In the genomic region with DNA sequence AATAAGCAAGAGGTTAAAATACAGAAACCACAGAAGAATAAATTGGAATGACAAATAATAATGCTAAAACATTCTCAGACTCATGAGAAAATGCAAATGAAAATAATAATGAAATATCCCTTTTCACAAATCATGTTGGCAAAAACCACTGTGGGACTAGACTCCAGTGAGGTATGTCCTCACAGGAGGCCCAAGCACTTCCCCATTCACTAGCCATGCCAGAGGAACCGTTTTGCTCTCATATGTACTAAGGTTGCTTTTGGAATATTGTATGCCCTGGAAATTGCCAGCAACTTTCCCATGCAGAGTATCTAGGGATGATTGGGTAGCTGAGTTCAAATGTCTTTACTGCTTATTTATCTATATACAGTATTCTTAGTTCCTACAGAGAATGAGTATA, we compare ENCODE assay signal across 25 cellular contexts.
"Had no signal": no experiment of that assay in that cellular context is flagged by ENCODE, and none has a peak within 500 bp of the region (broad histone marks: within the 10 kb centered on the region; RNA-seq: fewer than 3 reads in every experiment).

No MANE protein-coding gene starts in this region.

- ATAC-seq: left colon; left lung; lower lobe of right lung; naive thymus-derived CD8-positive, alpha-beta T cell; pancreas; psoas muscle; right lobe of liver; stimulated activated memory B cell treated with anti-CD40 and anti-IgM and Interleukin-4, amounts not matched to agents 10 μg/mL and 1 μg/mL and 100 μg/mL, for 72 hours; stimulated activated naive CD8-positive, alpha-beta T cell treated with anti-CD3 and anti-CD28 coated beads, Interleukin-15, amount 100 ng/mL, for 72 hours had no signal

- H3K36me3 Mint-ChIP-seq: immature natural killer cell; naive thymus-derived CD8-positive, alpha-beta T cell; stimulated activated memory B cell treated with anti-CD40 and anti-IgM and Interleukin-4, amounts not matched to agents 10 μg/mL and 1 μg/mL and 100 μg/mL, for 72 hours; type B pancreatic cell had no signal

- H3K27ac Mint-ChIP-seq: immature natural killer cell; naive thymus-derived CD8-positive, alpha-beta T cell; nephron; stimulated activated memory B cell treated with anti-CD40 and anti-IgM and Interleukin-4, amounts not matched to agents 10 μg/mL and 1 μg/mL and 100 μg/mL, for 72 hours; stimulated activated naive CD8-positive, alpha-beta T cell treated with anti-CD3 and anti-CD28 coated beads, Interleukin-15, amount 100 ng/mL, for 72 hours; type B pancreatic cell had no signal

- DNase-seq: hypothalamus; immature natural killer cell; kidney; left colon; left lung; lower lobe of right lung; mammary epithelial cell; mesenchymal stem cell; naive thymus-derived CD8-positive, alpha-beta T cell; nucleus accumbens; pancreas; psoas muscle; right lobe of liver; stimulated activated CD4-positive, alpha-beta T cell treated with anti-CD3 and anti-CD28 coated beads, Interleukin-1b, Interleukin-23, amount 100 ng/mL, for 48 hours; stimulated activated CD4-positive, alpha-beta T cell treated with anti-CD3 and anti-CD28 coated beads, Interleukin-2, amount 100 ng/mL, for 48 hours; stimulated activated CD4-positive, alpha-beta T cell treated with anti-CD3 and anti-CD28 coated beads, Interleukin-4, amount 100 ng/mL, for 4 hours; stimulated activated CD8-positive, alpha-beta memory T cell treated with anti-CD3 and anti-CD28 coated beads, Interleukin-4, amount 100 ng/mL, for 48 hours; stimulated activated naive CD4-positive, alpha-beta T cell treated with Interleukin-2 at 50 U/mL for 16 hours; stimulated activated naive CD8-positive, alpha-beta T cell treated with anti-CD3 and anti-CD28 coated beads, Interleukin-15, amount 100 ng/mL, for 72 hours; substantia nigra; uterus had no signal

- H3K9me3 Mint-ChIP-seq: naive thymus-derived CD8-positive, alpha-beta T cell; neural crest cell; stimulated activated naive CD8-positive, alpha-beta T cell treated with anti-CD3 and anti-CD28 coated beads, Interleukin-15, amount 100 ng/mL, for 72 hours had no signal

- H3K27me3 Mint-ChIP-seq: stimulated activated memory B cell treated with anti-CD40 and anti-IgM and Interleukin-4, amounts not matched to agents 10 μg/mL and 1 μg/mL and 100 μg/mL, for 72 hours; stimulated activated naive CD8-positive, alpha-beta T cell treated with anti-CD3 and anti-CD28 coated beads, Interleukin-15, amount 100 ng/mL, for 72 hours; type B pancreatic cell had no signal

- H3K4me1 Mint-ChIP-seq: immature natural killer cell; naive thymus-derived CD8-positive, alpha-beta T cell; nephron; neural crest cell; stimulated activated memory B cell treated with anti-CD40 and anti-IgM and Interleukin-4, amounts not matched to agents 10 μg/mL and 1 μg/mL and 100 μg/mL, for 72 hours; stimulated activated naive CD8-positive, alpha-beta T cell treated with anti-CD3 and anti-CD28 coated beads, Interleukin-15, amount 100 ng/mL, for 72 hours had no signal

- H3K4me3 Mint-ChIP-seq: immature natural killer cell; naive thymus-derived CD8-positive, alpha-beta T cell; nephron; neural crest cell; stimulated activated memory B cell treated with anti-CD40 and anti-IgM and Interleukin-4, amounts not matched to agents 10 μg/mL and 1 μg/mL and 100 μg/mL, for 72 hours; stimulated activated naive CD8-positive, alpha-beta T cell treated with anti-CD3 and anti-CD28 coated beads, Interleukin-15, amount 100 ng/mL, for 72 hours; type B pancreatic cell had no signal
